Comparison of ENCODE assay signal across 16 cellular contexts in the genomic region with DNA sequence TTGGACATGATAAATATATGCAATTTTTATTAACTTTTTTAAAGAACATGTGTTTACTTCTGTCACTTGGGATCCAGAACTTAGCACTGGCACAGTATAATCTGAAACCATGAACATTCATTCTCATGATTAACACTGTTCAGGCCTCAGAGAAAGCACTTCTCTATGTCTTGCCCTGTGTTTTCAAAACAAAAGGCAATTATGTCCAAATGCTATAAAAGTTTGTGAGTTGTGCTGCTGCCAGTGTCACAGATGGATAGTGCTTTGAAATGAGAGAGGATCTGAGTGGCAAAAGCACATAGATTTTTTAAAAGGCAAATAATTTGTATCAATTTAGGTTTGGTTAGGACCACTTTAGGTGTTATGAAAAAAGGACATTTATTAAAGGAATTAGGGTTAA.
A peak's percentile ranks its signal among the peaks of the same experiment; 100 is the strongest.
DNase-seq lines count a peak whose midpoint lies in the region; ATAC-seq and TF ChIP-seq lines count a peak whose summit lies in the region.
"Had no signal": no experiment of that assay in that cellular context is flagged by ENCODE, and none has a peak within 500 bp of the region (broad histone marks: within the 10 kb centered on the region; RNA-seq: fewer than 3 reads in every experiment).

No MANE protein-coding gene starts in this region.

- no peaks in the 10 kb centered on the region for H3K4me1 Mint-ChIP-seq in endothelial cell (ENCODE audit: unreplicated experiment)
- H3K4me1 Mint-ChIP-seq: CD14-positive monocyte had no signal

- H3K4me3 Mint-ChIP-seq in endothelial cell (ENCODE audit: unreplicated experiment): no peak overlapping the region
- H3K4me3 Mint-ChIP-seq: CD14-positive monocyte; CD8-positive, alpha-beta T cell; HFFc6 had no signal

- H3K36me3 Mint-ChIP-seq in endothelial cell (ENCODE audit: low read depth, unreplicated experiment): no peaks in the 10 kb centered on the region
- H3K36me3 Mint-ChIP-seq: CD14-positive monocyte; CD8-positive, alpha-beta T cell had no signal

- H3K79me2 ChIP-seq in osteoblast (ENCODE audit: insufficient read depth, low read length): no peaks in the 10 kb centered on the region

- no peaks in the 10 kb centered on the region for H3K36me3 ChIP-seq in osteoblast (ENCODE audit: insufficient read depth, low read length)
- no peaks in the 10 kb centered on the region for H3K36me3 ChIP-seq in right atrium auricular region
- H3K36me3 ChIP-seq in breast epithelium: no peaks in the 10 kb centered on the region

- no peak overlapping the region for H3K4me2 ChIP-seq in osteoblast (ENCODE audit: insufficient read depth, low read length)
- H3K4me2 ChIP-seq: A549 had no signal

- intact Hi-C loops in breast epithelium (cut with DNase I; ENCODE audit: low total_unique reads): loop anchor here (10.0 kb wide), 1 partner anchor 945 kb away; no protein-coding TSS in a partner anchor

- no peaks in the 10 kb centered on the region for H3K9me3 ChIP-seq in osteoblast (ENCODE audit: low read depth, low read length)
- H3K9me3 ChIP-seq in right atrium auricular region: no peaks in the 10 kb centered on the region
- H3K9me3 ChIP-seq in breast epithelium: no peaks in the 10 kb centered on the region
- H3K9me3 ChIP-seq: A549, Caco-2 had no signal

- H3K9me3 Mint-ChIP-seq in endothelial cell (ENCODE audit: unreplicated experiment): no peaks in the 10 kb centered on the region
- H3K9me3 Mint-ChIP-seq: CD8-positive, alpha-beta T cell had no signal

- H3K4me3 ChIP-seq in osteoblast (ENCODE audit: insufficient read depth, low read length): no peak overlapping the region
- H3K4me3 ChIP-seq in right atrium auricular region: no peak overlapping the region
- no peak overlapping the region for H3K4me3 ChIP-seq in breast epithelium
- H3K4me3 ChIP-seq: A549 had no signal

- TF ChIP-seq CTCF in osteoblast (IDR thresholded peaks at IDR 0.05; ENCODE audit: extremely low read depth, low read depth, low read length): no peak
- no peak for TF ChIP-seq CTCF in right atrium auricular region (IDR thresholded peaks at IDR 0.05)
- TF ChIP-seq CTCF in endothelial cell (IDR thresholded peaks at IDR 0.05; ENCODE audit: unreplicated experiment): no peak
- no peak for TF ChIP-seq CTCF in breast epithelium (IDR thresholded peaks at IDR 0.05)

- H2AFZ ChIP-seq in osteoblast (ENCODE audit: low read length): no peak overlapping the region

- no peak for TF ChIP-seq POLR2A in breast epithelium (IDR thresholded peaks at IDR 0.05)

- no peaks in the 10 kb centered on the region for H3K27me3 Mint-ChIP-seq in endothelial cell (ENCODE audit: unreplicated experiment)

- no peak for ATAC-seq in GM21619 (IDR thresholded peaks at IDR 0.05; ENCODE audit: unreplicated experiment)
- ATAC-seq: A549; CD8-positive, alpha-beta T cell had no signal

- H3K4me1 ChIP-seq in osteoblast (ENCODE audit: insufficient read depth, low read length) (no peaks in the 10 kb centered on the region), right atrium auricular region (no peaks in the 10 kb centered on the region), breast epithelium (no peaks in the 10 kb centered on the region)
- H3K4me1 ChIP-seq: A549, Caco-2 had no signal

- no peaks in the 10 kb centered on the region for H3K27me3 ChIP-seq in osteoblast (ENCODE audit: insufficient read depth, low read length)
- H3K27me3 ChIP-seq in right atrium auricular region: no peaks in the 10 kb centered on the region
- H3K27me3 ChIP-seq in breast epithelium: no peaks in the 10 kb centered on the region

- DNase-seq in hippocampal formation (lab: John Stamatoyannopoulos, UW): peak; percentile 24 to 60
- DNase-seq in osteoblast (ENCODE audit: insufficient read length, low spot score, missing footprints): peak; percentile 21
- no peak for DNase-seq in right atrium auricular region (ENCODE audit: low spot score)
- no peak for DNase-seq in endothelial cell (ENCODE audit: low spot score)
- DNase-seq in breast epithelium (ENCODE audit: low spot score in 2 of 2): no peak
- DNase-seq: Caco-2; CD8-positive, alpha-beta T cell; DMS53; GF-D8; HCEC 1CT; HFFc6 had no signal

- H4K20me1 ChIP-seq in osteoblast (ENCODE audit: insufficient read depth, low read length): no peaks in the 10 kb centered on the region

- peak overlapping the region; percentile 78 for H3K27ac ChIP-seq in cingulate gyrus (ENCODE audit: low read depth, low read length)
- no peak overlapping the region for H3K27ac ChIP-seq in osteoblast (ENCODE audit: low read depth, low read length)
- H3K27ac ChIP-seq in temporal lobe (ENCODE audit: low read depth, low read length): peak overlapping the region; percentile 89
- no peak overlapping the region for H3K27ac ChIP-seq in right atrium auricular region
- no peak overlapping the region for H3K27ac ChIP-seq in breast epithelium
- H3K27ac ChIP-seq: A549 had no signal

- H3K27ac Mint-ChIP-seq in endothelial cell (ENCODE audit: unreplicated experiment): no peak overlapping the region
- H3K27ac Mint-ChIP-seq: CD14-positive monocyte; CD8-positive, alpha-beta T cell; HFFc6 had no signal

Comparison
In these comparisons a context has a peak if more than half of its experiments do, and no peak if none do; other contexts are left out.
1. H3K27ac ChIP-seq: peak in cingulate gyrus (single experiment) and temporal lobe (single experiment); none in osteoblast (single experiment), right atrium auricular region (0 of 2) and breast epithelium (0 of 2).
2. DNase-seq: peak in hippocampal formation (2 of 2) and osteoblast (single experiment); none in right atrium auricular region (single experiment), endothelial cell (single experiment) and breast epithelium (0 of 2).